Comparison of ENCODE assay signal across 8 cellular contexts in genomic region chr1:9292361-9293240, GRCh38. TPM values are rescaled to one million over a fixed set of nuclear protein-coding genes. Genes with fewer than 3 reads are reported as not detected.
A peak's percentile ranks its signal among the peaks of the same experiment; 100 is the strongest.
DNase-seq lines count a peak whose midpoint lies in the region; ATAC-seq and TF ChIP-seq lines count a peak whose summit lies in the region.

TSS of gene SPSB1 (plus strand) at chr1:9292894. CDS start at chr1:9355892, 62,998 bp downstream.

- H3K4me3 Mint-ChIP-seq in CD8-positive, alpha-beta memory T cell: peak within 1 kb of the TSS; percentile 64 to 87 (median 79)
- peak within 1 kb of the TSS; percentile 84 for H3K4me3 Mint-ChIP-seq in endothelial cell (ENCODE audit: unreplicated experiment)
- peak within 1 kb of the TSS; percentile 75 for H3K4me3 Mint-ChIP-seq in mesothelial cell of epicardium

- DNase-seq in CD8-positive, alpha-beta memory T cell: peak; percentile 36 to 70 (median 51)
- DNase-seq in H7 (peak; percentile 94), NCI-H82 treated with DMSO at 0.1 percent for 48 hours (lab: John Stamatoyannopoulos, UW; ENCODE audit: unreplicated experiment) (peak; percentile 74), endothelial cell (ENCODE audit: low spot score) (peak; percentile 69), mesothelial cell of epicardium (ENCODE audit: low spot score in 2 of 2, unreplicated experiment in 2 of 2) (peak; percentile 51 to 65)
- DNase-seq in activated CD8-positive, alpha-beta memory T cell treated with anti-CD3 and anti-CD28 coated beads, Interleukin-2, amount 50 U/mL, for 4 hours: peak; percentile 60
- peak; percentile 74 for DNase-seq in stimulated activated CD8-positive, alpha-beta memory T cell treated with anti-CD3 and anti-CD28 coated beads, Interleukin-4, amount 100 ng/mL, for 48 hours

- CTCF ChIA-PET in CD8-positive, alpha-beta memory T cell (lab: Charles Lee): interaction anchor here (1.2 to 4.1 kb wide), 3 partner anchors 28 to 199 kb away, joined by 3 to 54 read pairs (median 51); no protein-coding TSS in a partner anchor

- no peaks in the 10 kb centered on the region for H3K36me3 ChIP-seq in CD8-positive, alpha-beta memory T cell (ENCODE audit: insufficient read depth, low read length)
- H3K36me3 ChIP-seq in H7 (replicated peaks; ENCODE audit: control insufficient read depth, insufficient read depth, low read length): no peaks in the 10 kb centered on the region

- peaks cover 4 to 25% (median 13%) of the 10 kb centered on the region in 3 donors for H3K4me1 Mint-ChIP-seq in CD8-positive, alpha-beta memory T cell
- H3K4me1 Mint-ChIP-seq in endothelial cell (ENCODE audit: unreplicated experiment): peaks cover 10% of the 10 kb centered on the region
- peaks cover 8% of the 10 kb centered on the region for H3K4me1 Mint-ChIP-seq in mesothelial cell of epicardium

- peaks cover 26% of the 10 kb centered on the region for H3K4me1 ChIP-seq in CD8-positive, alpha-beta memory T cell (ENCODE audit: insufficient read depth, low read length)

- H3K4me3 ChIP-seq in CD8-positive, alpha-beta memory T cell (ENCODE audit: low read length): peak within 1 kb of the TSS; percentile 66
- peak within 1 kb of the TSS; percentile 53 for H3K4me3 ChIP-seq in H7 (ENCODE audit: insufficient read depth, low read depth, low read length)

- H3K27me3 Mint-ChIP-seq in CD8-positive, alpha-beta memory T cell: peaks cover 0 to 2% of the 10 kb centered on the region in 2 donors
- peaks cover 1% of the 10 kb centered on the region for H3K27me3 Mint-ChIP-seq in endothelial cell (ENCODE audit: unreplicated experiment)
- H3K27me3 Mint-ChIP-seq in mesothelial cell of epicardium (ENCODE audit: low read depth): no peaks in the 10 kb centered on the region

- peak within 1 kb of the TSS in 2 of 8 donors; percentile 36 to 43 for H3K27ac Mint-ChIP-seq in CD8-positive, alpha-beta memory T cell
- H3K27ac Mint-ChIP-seq in endothelial cell (ENCODE audit: unreplicated experiment): no peak within 1 kb of the TSS
- H3K27ac Mint-ChIP-seq in mesothelial cell of epicardium: peak within 1 kb of the TSS; percentile 80

- no peak within 1 kb of the TSS for H3K27ac ChIP-seq in CD8-positive, alpha-beta memory T cell (ENCODE audit: low read depth, low read length)

- H3K9me3 ChIP-seq in CD8-positive, alpha-beta memory T cell (ENCODE audit: low read length): peaks cover 6% of the 10 kb centered on the region

- TF ChIP-seq CTCF in endothelial cell (IDR thresholded peaks at IDR 0.05; ENCODE audit: unreplicated experiment) (no peak), mesothelial cell of epicardium (IDR thresholded peaks at IDR 0.05; ENCODE audit: unreplicated experiment) (no peak)

- POLR2A ChIA-PET in CD8-positive, alpha-beta memory T cell (lab: Charles Lee): interaction anchor here (0.6 kb wide), 1 partner anchor 57 kb away, joined by 3 read pairs; no protein-coding TSS in a partner anchor

- H3K27me3 ChIP-seq in CD8-positive, alpha-beta memory T cell (ENCODE audit: insufficient read depth, low read length, poor library complexity, severe bottlenecking): no peaks in the 10 kb centered on the region
- H3K27me3 ChIP-seq in H7 (ENCODE audit: control insufficient read depth, insufficient read depth, low read length): peaks cover 18% of the 10 kb centered on the region

- ATAC-seq in GM21786 (IDR thresholded peaks at IDR 0.05; ENCODE audit: unreplicated experiment): no peak

- no peaks in the 10 kb centered on the region for H3K36me3 Mint-ChIP-seq in CD8-positive, alpha-beta memory T cell
- H3K36me3 Mint-ChIP-seq in endothelial cell (ENCODE audit: low read depth, unreplicated experiment): peaks cover 3% of the 10 kb centered on the region
- H3K36me3 Mint-ChIP-seq in mesothelial cell of epicardium: peaks cover 4% of the 10 kb centered on the region

- H3K9me3 Mint-ChIP-seq in CD8-positive, alpha-beta memory T cell: peaks cover 6 to 12% (median 10%) of the 10 kb centered on the region in 5 donors
- no peaks in the 10 kb centered on the region for H3K9me3 Mint-ChIP-seq in endothelial cell (ENCODE audit: unreplicated experiment)
- peaks cover 5% of the 10 kb centered on the region for H3K9me3 Mint-ChIP-seq in mesothelial cell of epicardium

RNA-seq across cellular contexts. Expression of gene SPSB1, which starts in this region (rescaled TPM):
- 1 to 10 TPM in 1 of 2 experiments, under 1 TPM in 1; 0.92 to 1.2 TPM for total RNA-seq in CD8-positive, alpha-beta memory T cell
- polyA plus RNA-seq in CD8-positive, alpha-beta memory T cell: 2.8 TPM
- 4.2 and 6.5 TPM in 2 replicates for total RNA-seq in H7 (2014; rRNA removed; shearing (Covaris generic))
- total RNA-seq in endothelial cell (ENCODE audit: unreplicated experiment): 8.1 TPM
- total RNA-seq in mesothelial cell of epicardium: 22.0 to 24.8 TPM (median 23.9 TPM) in 3 replicates
